Comparison of ENCODE assay signal across 15 cellular contexts in genomic region chr19:50663280-50663790, GRCh38. TPM values are rescaled to one million over a fixed set of nuclear protein-coding genes. Genes with fewer than 3 reads are reported as not detected.
DNase-seq lines count a peak whose midpoint lies in the region; ATAC-seq and TF ChIP-seq lines count a peak whose summit lies in the region.
"Had no signal": no experiment of that assay in that cellular context is flagged by ENCODE, and none has a peak within 500 bp of the region (broad histone marks: within the 10 kb centered on the region; RNA-seq: fewer than 3 reads in every experiment).

No MANE protein-coding gene starts in this region.

- in situ Hi-C loops in Caki2 (cut with HindIII; ENCODE audit: low pct_unique_long_range_greater_than_20kb, low sequenced_read_pairs): no loop called here
- in situ Hi-C loops in SK-MEL-5 (cut with HindIII; ENCODE audit: low pct_unique_long_range_greater_than_20kb, low sequenced_read_pairs): no loop called here

- POLR2A ChIA-PET in HEK293 (lab: Yijun Ruan, JAX): no interaction called here

- no peak overlapping the region for H2AFZ ChIP-seq in Karpas-422 (ENCODE audit: low read length)

- no peaks in the 10 kb centered on the region for H3K79me2 ChIP-seq in Karpas-422 (ENCODE audit: low read length)

- H3K9me2 ChIP-seq in Karpas-422 (replicated peaks; ENCODE audit: insufficient read depth, low read length): no peaks in the 10 kb centered on the region

- intact Hi-C loops in mucosa of descending colon (cut with DNase I, micrococcal nuclease): no loop called here

- H3K4me1 ChIP-seq in HEK293 (ENCODE audit: control insufficient read depth, insufficient read depth, low read length): no peaks in the 10 kb centered on the region; the same call in 1 of the 2 replicates
- H3K4me1 ChIP-seq in Karpas-422 (ENCODE audit: low read length): peaks cover 11% of the 10 kb centered on the region
- H3K4me1 ChIP-seq in mucosa of descending colon (ENCODE audit: low read depth): no peaks in the 10 kb centered on the region

- H3K27me3 ChIP-seq in kidney epithelial cell (ENCODE audit: control insufficient read depth, insufficient read depth, low read length) (peaks cover 60% of the 10 kb centered on the region), Karpas-422 (ENCODE audit: low read length) (no peaks in the 10 kb centered on the region; the same call in 1 of the 2 replicates)

- H3K4me2 ChIP-seq in Karpas-422 (ENCODE audit: low read depth, low read length, poor library complexity, severe bottlenecking): no peak overlapping the region

- no peaks in the 10 kb centered on the region for H3K36me3 ChIP-seq in HEK293 (ENCODE audit: control insufficient read depth in 2 of 2, insufficient read depth in 1 of 2, low read length in 2 of 2)
- H3K36me3 ChIP-seq in kidney epithelial cell (ENCODE audit: control insufficient read depth, insufficient read depth, low read length): no peaks in the 10 kb centered on the region
- H3K36me3 ChIP-seq in Karpas-422 (ENCODE audit: insufficient read depth, low read length): no peaks in the 10 kb centered on the region
- no peaks in the 10 kb centered on the region for H3K36me3 ChIP-seq in mucosa of descending colon (ENCODE audit: low read depth)

- ATAC-seq in mucosa of descending colon: no peak
- ATAC-seq: left ventricle myocardium superior had no signal

- no peak for TF ChIP-seq CTCF in HEK293 (tag by site-specific recombination; IDR thresholded peaks at IDR 0.05)
- peak; percentile 24 for TF ChIP-seq CTCF in kidney epithelial cell (IDR thresholded peaks at IDR 0.05; ENCODE audit: insufficient read depth, low read length, poor library complexity, severe bottlenecking)
- TF ChIP-seq CTCF in mucosa of descending colon (IDR thresholded peaks at IDR 0.05): no peak

- DNase-seq in Caki2 (ENCODE audit: low read depth) (peak; percentile 48), SK-MEL-5 (ENCODE audit: low read depth, low spot score) (peak; percentile 54), kidney epithelial cell (ENCODE audit: low read depth) (no peak), Karpas-422 (no peak), mucosa of descending colon (no peak), amygdala (lab: John Stamatoyannopoulos, UW) (no peak)
- DNase-seq: activated naive CD4-positive, alpha-beta T cell treated with anti-CD3 and anti-CD28 coated beads, Interleukin-2, amount 10 ng/mL, durations not matched to agents 7 days and 5 days; COR-L47; hypothalamus; KBM-7; left ventricle myocardium superior; RPMI8226 had no signal

- no peaks in the 10 kb centered on the region for H3K9me3 ChIP-seq in HEK293 (ENCODE audit: control insufficient read depth, insufficient read depth, low read depth, low read length)
- H3K9me3 ChIP-seq in Karpas-422 (ENCODE audit: low read length): no peaks in the 10 kb centered on the region
- no peaks in the 10 kb centered on the region for H3K9me3 ChIP-seq in mucosa of descending colon

- H3K9ac ChIP-seq in Karpas-422 (ENCODE audit: low read length): no peak overlapping the region

- H4K20me1 ChIP-seq in Karpas-422 (ENCODE audit: insufficient read depth, low read depth, low read length): no peaks in the 10 kb centered on the region

- CTCF ChIA-PET in HEK293 (lab: Yijun Ruan, JAX): interaction anchor here (0.6 to 1.0 kb wide), 4 partner anchors 18 to 125 kb away, joined by 3 read pairs; no protein-coding TSS in a partner anchor

- H3K27ac ChIP-seq in HEK293 (ENCODE audit: extremely low read depth, low read depth, low read length) (no peak overlapping the region), Karpas-422 (ENCODE audit: low read length) (no peak overlapping the region)
- H3K27ac ChIP-seq: skin epidermis had no signal

- H3K4me3 ChIP-seq in HEK293 (ENCODE audit: low read depth, low read length): no peak overlapping the region
- H3K4me3 ChIP-seq in kidney epithelial cell (ENCODE audit: low read depth, low read length): no peak overlapping the region
- no peak overlapping the region for H3K4me3 ChIP-seq in Karpas-422 (ENCODE audit: low read length)
- H3K4me3 ChIP-seq in mucosa of descending colon: no peak overlapping the region
- H3K4me3 ChIP-seq: skin epidermis had no signal

TF ChIP-seq in HEK293, 187 proteins besides CTCF, POLR2A, EP300 and RAD21 (continues in another document):
- no peak for TF ChIP-seq ZNF670 (tag by site-specific recombination; IDR thresholded peaks at IDR 0.05; ENCODE audit: low read depth)
- TF ChIP-seq ZNF560 (tag by site-specific recombination; IDR thresholded peaks at IDR 0.05; ENCODE audit: borderline replicate concordance): no peak
- TF ChIP-seq ZNF274 (IDR thresholded peaks at IDR 0.05; ENCODE audit: low read length): no peak
- TF ChIP-seq ZNF274 (tag by site-specific recombination; IDR thresholded peaks at IDR 0.05; ENCODE audit: borderline replicate concordance): no peak
- TF ChIP-seq KLF9 (tag by site-specific recombination; IDR thresholded peaks at IDR 0.05; ENCODE audit: low read depth): 0 out of 2 replicates have a peak, but pooled peaks have one; percentile 24
- TF ChIP-seq ZNF580 (tag by site-specific recombination; IDR thresholded peaks at IDR 0.05): no peak
- TF ChIP-seq PRDM1 (tag by site-specific recombination; IDR thresholded peaks at IDR 0.05): peak; percentile 68
- no peak for TF ChIP-seq ZBTB49 (tag by site-specific recombination; IDR thresholded peaks at IDR 0.05; ENCODE audit: low read depth)
- peak; percentile 40; the same call in 1 of the 2 replicates for TF ChIP-seq ZIC2 (tag by site-specific recombination; IDR thresholded peaks at IDR 0.05)
- no peak for TF ChIP-seq ZNF488 (tag by site-specific recombination; IDR thresholded peaks at IDR 0.05)
- TF ChIP-seq ZSCAN30 (tag by site-specific recombination; IDR thresholded peaks at IDR 0.05): no peak

RNA-seq across cellular contexts. Expression of gene C19orf81, which starts 14.1 kb away (rescaled TPM):
- total RNA-seq in Caki2 (2014; rRNA removed; shearing (Covaris generic); ENCODE audit: low replicate concordance): 13.5 and 20.4 TPM in 2 replicates
- 2.7 and 4.3 TPM in 2 replicates for total RNA-seq in SK-MEL-5 (2014; rRNA removed; shearing (Covaris generic))
- 1.4 and 2.6 TPM in 2 replicates for polyA plus RNA-seq in SK-MEL-5 (2015; cell fraction: cytosol; rRNA removed)
- polyA plus RNA-seq in SK-MEL-5 (2015; cell fraction: nucleus; rRNA removed): not detected in 2 replicates
- total RNA-seq in kidney epithelial cell (4.4 and 16.5 TPM in 2 replicates), mucosa of descending colon (under 1 TPM in 1 of 3 donors, not detected in 2; 0.41 TPM)
- 1.1 TPM in 1 of 2 replicates, not detected in the other for total RNA-seq in Karpas-422 (2014; rRNA removed; shearing (Covaris generic); ENCODE audit: low replicate concordance)

RNA-seq across cellular contexts. Expression of gene SYT3, which starts 23.7 kb away (rescaled TPM):
- total RNA-seq in Caki2 (2014; rRNA removed; shearing (Covaris generic); ENCODE audit: low replicate concordance): 0.14 and 0.26 TPM in 2 replicates
- total RNA-seq in SK-MEL-5 (2014; rRNA removed; shearing (Covaris generic)): 0.55 and 1.6 TPM in 2 replicates
- 2.1 and 2.7 TPM in 2 replicates for polyA plus RNA-seq in SK-MEL-5 (2015; cell fraction: cytosol; rRNA removed)
- polyA plus RNA-seq in SK-MEL-5 (2015; cell fraction: nucleus; rRNA removed): 2.6 and 2.9 TPM in 2 replicates
- total RNA-seq in kidney epithelial cell: 0.29 and 0.55 TPM in 2 replicates
- total RNA-seq in Karpas-422 (2014; rRNA removed; shearing (Covaris generic); ENCODE audit: low replicate concordance): 0.11 TPM in 1 of 2 replicates, not detected in the other
- total RNA-seq in mucosa of descending colon: 1 to 10 TPM in 1 of 3 donors, under 1 TPM in 1, not detected in 1; 0.14 to 1.2 TPM
- total RNA-seq: cardiac septum had no signal

RNA-seq across cellular contexts. Expression of gene SHANK1, which starts 56.3 kb away (rescaled TPM):
- not detected in 2 replicates for total RNA-seq in Caki2 (2014; rRNA removed; shearing (Covaris generic); ENCODE audit: low replicate concordance)
- total RNA-seq in SK-MEL-5 (2014; rRNA removed; shearing (Covaris generic)): 0.27 and 0.48 TPM in 2 replicates
- 0.01 and 0.81 TPM in 2 replicates for polyA plus RNA-seq in SK-MEL-5 (2015; cell fraction: cytosol; rRNA removed)
- 0.22 and 0.36 TPM in 2 replicates for polyA plus RNA-seq in SK-MEL-5 (2015; cell fraction: nucleus; rRNA removed)
- total RNA-seq in kidney epithelial cell: 1.2 and 1.6 TPM in 2 replicates
- total RNA-seq in Karpas-422 (2014; rRNA removed; shearing (Covaris generic); ENCODE audit: low replicate concordance): not detected in 2 replicates
- 1 to 10 TPM in 1 of 3 donors, under 1 TPM in 1, not detected in 1; 0.55 to 1.1 TPM for total RNA-seq in mucosa of descending colon

RNA-seq across cellular contexts. Expression of gene CLEC11A, which starts 59.8 kb away (rescaled TPM):
- total RNA-seq in Caki2 (2014; rRNA removed; shearing (Covaris generic); ENCODE audit: low replicate concordance): 2.0 and 6.1 TPM in 2 replicates
- 1.0 and 1.2 TPM in 2 replicates for total RNA-seq in SK-MEL-5 (2014; rRNA removed; shearing (Covaris generic))
- polyA plus RNA-seq in SK-MEL-5 (2015; cell fraction: cytosol; rRNA removed): 2.7 and 5.9 TPM in 2 replicates
- 3.2 and 6.3 TPM in 2 replicates for polyA plus RNA-seq in SK-MEL-5 (2015; cell fraction: nucleus; rRNA removed)
- total RNA-seq in kidney epithelial cell: 6.0 and 12.4 TPM in 2 replicates
- 0.47 and 1.6 TPM in 2 replicates for total RNA-seq in Karpas-422 (2014; rRNA removed; shearing (Covaris generic); ENCODE audit: low replicate concordance)
- 1 to 10 TPM; 1.4 to 7.2 (median 4.9) TPM for total RNA-seq in mucosa of descending colon

Comparison
In these comparisons a context has a peak if more than half of its experiments do, and no peak if none do; other contexts are left out.
1. DNase-seq: peak in Caki2 (single experiment) and SK-MEL-5 (single experiment); none in kidney epithelial cell (single experiment), Karpas-422 (single experiment), mucosa of descending colon (0 of 3) and amygdala (0 of 56).